ENCODE assay signal across 1 cellular context in the genomic region with DNA sequence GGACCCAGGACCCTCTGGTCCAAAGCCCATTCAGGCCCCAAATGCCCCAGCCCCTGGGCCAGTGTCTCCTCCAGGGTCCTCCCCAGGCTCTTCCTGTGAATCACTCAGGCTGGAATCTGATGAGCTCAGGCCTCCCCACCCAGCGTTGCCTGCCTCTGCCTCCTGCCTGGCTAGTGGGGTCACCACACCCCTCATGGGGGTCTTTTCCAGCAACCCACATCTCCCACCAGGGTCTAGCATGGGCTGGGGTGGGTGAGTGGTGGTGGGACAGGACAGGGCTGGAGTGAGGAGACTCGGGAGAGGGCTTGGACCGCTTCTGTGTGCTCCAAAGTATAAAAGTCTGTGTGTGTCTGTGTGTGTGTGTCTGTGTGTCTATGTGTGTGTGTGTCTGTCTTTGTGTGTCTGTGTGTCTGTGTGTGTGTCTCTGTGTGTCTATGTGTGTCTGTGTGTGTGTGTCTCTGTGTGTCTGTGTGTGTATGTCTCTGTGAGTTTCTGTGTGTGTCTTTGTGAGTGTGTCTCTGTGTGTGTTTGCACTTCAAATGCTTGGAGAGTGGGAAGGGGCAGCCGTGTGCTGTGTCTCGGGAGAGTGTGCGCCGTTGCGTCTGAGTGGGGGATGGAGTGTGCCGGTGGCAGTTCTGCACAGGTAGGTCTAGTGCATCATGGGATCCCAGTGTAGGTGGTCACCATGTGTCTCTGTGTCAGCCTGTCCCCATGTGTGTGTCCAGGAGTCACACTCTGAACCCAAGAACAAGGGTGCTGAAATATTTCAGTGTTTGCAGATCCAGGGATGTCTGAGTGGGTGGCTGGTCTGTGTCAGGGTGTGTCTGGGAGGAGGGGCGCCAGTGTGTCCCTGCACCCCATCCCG.
TF ChIP-seq lines count a peak whose summit lies in the region.

No MANE protein-coding gene starts in this region.

TF ChIP-seq in endothelial cell of umbilical vein, 7 proteins besides CTCF, POLR2A, EP300 and RAD21:
- TF ChIP-seq EZH2 (IDR thresholded peaks at IDR 0.05; ENCODE audit: borderline replicate concordance, low read depth, low read length, severe bottlenecking) (no peak), FOS (IDR thresholded peaks at IDR 0.05; ENCODE audit: borderline replicate concordance, insufficient read depth, low read length) (peak; percentile 37)
